ENCODE assay signal across 8 cellular contexts in genomic region chr17:75412455-75413317, GRCh38. TPM values are rescaled to one million over a fixed set of nuclear protein-coding genes. Genes with fewer than 3 reads are reported as not detected.
DNase-seq lines count a peak whose midpoint lies in the region; ATAC-seq, FAIRE-seq and TF ChIP-seq lines count a peak whose summit lies in the region.

No MANE protein-coding gene starts in this region.

- peaks cover 0 to 9% (median 0%) of the 10 kb centered on the region in 4 donors for H3K4me1 ChIP-seq in tibial nerve

- DNase-seq in SIG-M5 treated with dmso at 0.1 percent for 504 hours (lab: John Stamatoyannopoulos, UW; ENCODE audit: unreplicated experiment) (peak; percentile 83), SIG-M5 (lab: John Stamatoyannopoulos, UW) (no peak), M059J (ENCODE audit: low read depth) (peak; percentile 67), RWPE1 (ENCODE audit: low spot score) (peak; percentile 70), frontal cortex (ENCODE audit: low spot score in 2 of 2) (peak; percentile 38 to 53), omental fat pad (ENCODE audit: low spot score) (peak; percentile 64), tibial nerve (ENCODE audit: low spot score in 2 of 2) (peak; percentile 55 to 84)
- peak; percentile 56 for DNase-seq in activated T-helper 9 cell treated with anti-CD3 and anti-CD28 coated beads, Interleukin-2, amount 50 U/mL, for 16 hours (ENCODE audit: low read depth)

- no peak overlapping the region for H3K27ac ChIP-seq in RWPE1
- H3K27ac ChIP-seq in tibial nerve: no peak overlapping the region

- TF ChIP-seq CTCF in RWPE1 (conservative IDR thresholded peaks at IDR 0.05; ENCODE audit: low read depth) (peak; percentile 94), omental fat pad (IDR thresholded peaks at IDR 0.05) (peak in 1 of 3 donors; percentile 43), tibial nerve (IDR thresholded peaks at IDR 0.05) (peak; percentile 47 to 85 (median 76))

- H3K27me3 ChIP-seq in tibial nerve: no peaks in the 10 kb centered on the region

- CTCF ChIA-PET in RWPE1 (lab: Yijun Ruan, JAX): interaction anchor here (0.5 to 1.4 kb wide), 13 partner anchors 10 to 395 kb away, joined by 3 to 8 read pairs (median 4); partner anchors contain the start of gene MIF4GD

- FAIRE-seq in frontal cortex (lab: Jason Lieb, UNC): no peak

- POLR2A ChIA-PET in RWPE1 (lab: Yijun Ruan, JAX; ENCODE audit: low non-redundant PET): no interaction called here

- H3K9me3 ChIP-seq in tibial nerve: no peaks in the 10 kb centered on the region

- ATAC-seq in omental fat pad (ENCODE audit: low FRiP score): no peak

- no peaks in the 10 kb centered on the region for H3K36me3 ChIP-seq in tibial nerve

- H3K4me3 ChIP-seq in tibial nerve: peak overlapping the region in 2 of 4 donors; percentile 6 to 31

- 0 to 2% methylated on average over 8 of the region's 8 CpGs for WGBS in tibial nerve, 2 donors

- TF ChIP-seq POLR2A in tibial nerve (IDR thresholded peaks at IDR 0.05): no peak

- no peak for TF ChIP-seq EP300 in tibial nerve (IDR thresholded peaks at IDR 0.05)

RNA-seq across cellular contexts. Expression of gene GRB2, which starts 7.2 kb away (rescaled TPM):
- total RNA-seq in M059J (2014; rRNA removed; shearing (Covaris generic)): 77.5 and 109 TPM in 2 replicates
- total RNA-seq in frontal cortex (159 TPM), omental fat pad (100 to 1,000 TPM in 2 of 4 donors, 10 to 100 TPM in 2; 87.4 to 152 (median 108) TPM), tibial nerve (100 to 1,000 TPM in 3 of 4 donors, 10 to 100 TPM in 1; 77.6 to 139 (median 133) TPM)

RNA-seq across cellular contexts. Expression of gene TMEM94, which starts 43.7 kb away (rescaled TPM):
- total RNA-seq in M059J (2014; rRNA removed; shearing (Covaris generic)): 29.1 and 48.8 TPM in 2 replicates
- total RNA-seq in frontal cortex (18.8 TPM), omental fat pad (10 to 100 TPM; 27.9 to 66.0 (median 46.1) TPM), tibial nerve (10 to 100 TPM; 84.3 to 95.1 (median 89.9) TPM)
